Comparison of ENCODE assay signal across 8 cellular contexts in the genomic region with DNA sequence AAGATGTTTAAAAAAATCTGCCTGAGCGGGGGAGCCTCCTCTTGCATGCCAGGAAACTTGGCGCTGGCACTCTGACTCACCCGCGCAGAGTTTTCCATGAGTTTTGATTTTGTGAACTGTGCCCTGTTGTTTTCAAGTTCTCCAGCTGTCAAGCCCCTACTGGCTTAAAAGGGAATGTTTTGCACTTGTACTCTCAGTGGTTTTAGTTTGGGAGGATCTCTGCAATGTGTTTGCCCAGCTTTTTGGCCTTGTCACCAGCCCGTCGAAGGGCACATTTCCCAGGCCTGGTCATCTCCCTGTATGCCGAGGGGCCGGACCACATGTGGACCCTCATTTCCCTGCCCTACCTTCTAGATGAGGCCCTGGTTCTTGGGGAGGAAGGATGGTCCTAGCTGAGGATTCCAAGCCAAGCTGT. TPM values are rescaled to one million over a fixed set of nuclear protein-coding genes. Genes with fewer than 3 reads are reported as not detected.
A peak's percentile ranks its signal among the peaks of the same experiment; 100 is the strongest.
DNase-seq lines count a peak whose midpoint lies in the region; ATAC-seq and TF ChIP-seq lines count a peak whose summit lies in the region.

No MANE protein-coding gene starts in this region.

- H3K9me3 Mint-ChIP-seq in WTC11 (no peaks in the 10 kb centered on the region), immature natural killer cell (no peaks in the 10 kb centered on the region)
- no peaks in the 10 kb centered on the region for H3K9me3 Mint-ChIP-seq in activated CD4-positive, alpha-beta T cell treated with anti-CD3 and anti-CD28 coated beads, Interleukin-2, amount 10 ng/mL, durations not matched to agents 7 days and 5 days

- intact Hi-C loops in left cardiac atrium (cut with DNase I): no loop called here

- POLR2A ChIA-PET in WTC11 (lab: Charles Lee): no interaction called here
- POLR2A ChIA-PET in activated CD4-positive, alpha-beta T cell treated with anti-CD3 and anti-CD28 coated beads, Interleukin-2, amount 10 ng/mL, durations not matched to agents 7 days and 5 days (lab: Charles Lee): no interaction called here

- no peaks in the 10 kb centered on the region for H3K27me3 Mint-ChIP-seq in WTC11 (ENCODE audit: low read depth)
- peaks cover 0 to 14% (median 9%) of the 10 kb centered on the region in 3 donors for H3K27me3 Mint-ChIP-seq in immature natural killer cell (ENCODE audit: low read depth in 3 of 3)
- H3K27me3 Mint-ChIP-seq in activated CD4-positive, alpha-beta T cell treated with anti-CD3 and anti-CD28 coated beads, Interleukin-2, amount 10 ng/mL, durations not matched to agents 7 days and 5 days: no peaks in the 10 kb centered on the region

- no peak for TF ChIP-seq CTCF in WTC11 (IDR thresholded peaks at IDR 0.05)

- no peaks in the 10 kb centered on the region for H3K27me3 ChIP-seq in stomach smooth muscle (ENCODE audit: control insufficient read depth in 1 of 2, insufficient read depth in 2 of 2, low read length in 2 of 2)

- H3K4me3 Mint-ChIP-seq in WTC11: no peak overlapping the region
- peak overlapping the region in 1 of 5 donors; percentile 17 for H3K4me3 Mint-ChIP-seq in immature natural killer cell
- no peak overlapping the region for H3K4me3 Mint-ChIP-seq in activated CD4-positive, alpha-beta T cell treated with anti-CD3 and anti-CD28 coated beads, Interleukin-2, amount 10 ng/mL, durations not matched to agents 7 days and 5 days

- H3K27ac ChIP-seq in stomach smooth muscle (ENCODE audit: low read length): peak overlapping the region; percentile 99

- peaks cover 26 to 29% of the 10 kb centered on the region in 2 donors for H3K36me3 ChIP-seq in stomach smooth muscle (ENCODE audit: control insufficient read depth in 2 of 2, insufficient read depth in 2 of 2, low read length in 2 of 2)

- H3K4me1 ChIP-seq in stomach smooth muscle (ENCODE audit: control insufficient read depth, insufficient read depth, low read length): peaks cover 85% of the 10 kb centered on the region

- peaks cover 3% of the 10 kb centered on the region; the same call in 1 of the 2 replicates for H3K4me1 Mint-ChIP-seq in WTC11
- H3K4me1 Mint-ChIP-seq in immature natural killer cell: peaks cover 20 to 28% of the 10 kb centered on the region in 2 donors
- no peaks in the 10 kb centered on the region for H3K4me1 Mint-ChIP-seq in activated CD4-positive, alpha-beta T cell treated with anti-CD3 and anti-CD28 coated beads, Interleukin-2, amount 10 ng/mL, durations not matched to agents 7 days and 5 days

- H3K9ac ChIP-seq in stomach smooth muscle (ENCODE audit: low read length in 2 of 2): peak overlapping the region; percentile 58 to 62

- ATAC-seq in WTC11 (peak; percentile 33), left cardiac atrium (peak; percentile 79 to 80)

- H3K27ac Mint-ChIP-seq in WTC11: peak overlapping the region; percentile 65; the same call in 1 of the 2 replicates
- H3K27ac Mint-ChIP-seq in immature natural killer cell: peak overlapping the region in 3 of 6 donors; percentile 40 to 68 (median 50)
- no peak overlapping the region for H3K27ac Mint-ChIP-seq in activated CD4-positive, alpha-beta T cell treated with anti-CD3 and anti-CD28 coated beads, Interleukin-2, amount 10 ng/mL, durations not matched to agents 7 days and 5 days

- no peaks in the 10 kb centered on the region for H3K36me3 Mint-ChIP-seq in WTC11
- H3K36me3 Mint-ChIP-seq in immature natural killer cell: no peaks in the 10 kb centered on the region
- no peaks in the 10 kb centered on the region for H3K36me3 Mint-ChIP-seq in activated CD4-positive, alpha-beta T cell treated with anti-CD3 and anti-CD28 coated beads, Interleukin-2, amount 10 ng/mL, durations not matched to agents 7 days and 5 days (ENCODE audit: low read depth)

- H3K9me3 ChIP-seq in stomach smooth muscle (ENCODE audit: control insufficient read depth in 2 of 2, low read length in 2 of 2): no peaks in the 10 kb centered on the region

- DNase-seq in HPDE6-E6E7 (ENCODE audit: extremely low spot score): peak; percentile 40
- peak; percentile 2 for DNase-seq in WTC11 (ENCODE audit: low spot score)
- DNase-seq in left cardiac atrium: no peak
- DNase-seq in immature natural killer cell: no peak
- no peak for DNase-seq in activated CD4-positive, alpha-beta T cell treated with anti-CD3 and anti-CD28 coated beads, Interleukin-2, amount 10 ng/mL, durations not matched to agents 7 days and 5 days
- no peak for DNase-seq in NCI-H774 (lab: John Stamatoyannopoulos, UW)
- no peak for DNase-seq in activated CD4-positive, CD25-positive, alpha-beta regulatory T cell (lab: John Stamatoyannopoulos, UW)

- CTCF ChIA-PET in WTC11 (lab: Charles Lee): interaction anchor here (0.9 to 3.2 kb wide), 6 partner anchors 10 to 130 kb away, joined by 3 to 14 read pairs (median 4); partner anchors contain the start of gene TPCN2
- CTCF ChIA-PET in activated CD4-positive, alpha-beta T cell treated with anti-CD3 and anti-CD28 coated beads, Interleukin-2, amount 10 ng/mL, durations not matched to agents 7 days and 5 days (lab: Charles Lee): no interaction called here

- peak overlapping the region in 1 of 2 donors; percentile 40 for H3K4me3 ChIP-seq in stomach smooth muscle (ENCODE audit: low read length in 2 of 2)

TF ChIP-seq in WTC11, 78 proteins besides CTCF, POLR2A, EP300 and RAD21 (continues in another document):
- TF ChIP-seq FOXP1 (CRISPR knock-in tag; IDR thresholded peaks at IDR 0.05; ENCODE audit: borderline replicate concordance): no peak
- TF ChIP-seq, protein P1, sequence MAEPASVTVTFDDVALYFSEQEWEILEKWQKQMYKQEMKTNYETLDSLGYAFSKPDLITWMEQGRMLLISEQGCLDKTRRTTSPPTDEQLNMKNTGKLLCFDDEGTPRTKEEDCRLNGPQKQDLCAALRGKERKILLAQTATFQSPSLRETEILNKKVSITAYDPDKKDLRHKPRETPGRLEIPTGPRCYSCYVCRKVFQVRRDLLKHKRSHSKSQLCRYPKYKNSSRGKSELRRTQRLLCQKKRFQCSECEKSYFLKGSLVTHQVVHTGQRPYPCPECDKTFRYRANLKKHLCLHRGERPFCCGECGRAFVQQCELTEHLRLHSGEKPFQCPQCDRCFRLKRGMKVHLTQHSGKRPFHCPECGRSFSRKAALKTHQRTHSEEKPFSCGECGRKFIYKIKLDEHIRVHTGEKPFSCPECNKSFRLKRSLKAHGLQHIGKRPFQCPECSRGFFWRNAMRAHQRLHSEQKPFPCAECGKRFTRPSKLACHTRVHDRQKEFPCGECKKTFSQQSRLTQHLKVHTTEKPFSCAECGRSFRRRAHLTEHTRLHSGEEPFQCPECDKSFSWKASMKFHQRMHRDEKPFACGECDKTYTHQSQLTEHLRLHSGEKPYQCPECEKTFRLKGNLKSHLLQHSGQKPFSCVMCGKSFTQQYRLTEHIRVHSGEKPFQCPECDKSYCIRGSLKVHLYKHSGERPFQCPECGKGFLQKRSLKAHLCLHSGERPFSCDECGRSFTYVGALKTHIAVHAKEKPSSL (CRISPR knock-in tag; conservative IDR thresholded peaks at IDR 0.05): no peak
- no peak for TF ChIP-seq ZNF138 (CRISPR knock-in tag; conservative IDR thresholded peaks at IDR 0.05)
- TF ChIP-seq KAT7 (CRISPR knock-in tag; IDR thresholded peaks at IDR 0.05; ENCODE audit: borderline replicate concordance): no peak
- TF ChIP-seq RELA (CRISPR knock-in tag; IDR thresholded peaks at IDR 0.05; ENCODE audit: borderline replicate concordance): no peak
- TF ChIP-seq JAZF1 (CRISPR knock-in tag; IDR thresholded peaks at IDR 0.05): no peak
- TF ChIP-seq, protein P2, sequence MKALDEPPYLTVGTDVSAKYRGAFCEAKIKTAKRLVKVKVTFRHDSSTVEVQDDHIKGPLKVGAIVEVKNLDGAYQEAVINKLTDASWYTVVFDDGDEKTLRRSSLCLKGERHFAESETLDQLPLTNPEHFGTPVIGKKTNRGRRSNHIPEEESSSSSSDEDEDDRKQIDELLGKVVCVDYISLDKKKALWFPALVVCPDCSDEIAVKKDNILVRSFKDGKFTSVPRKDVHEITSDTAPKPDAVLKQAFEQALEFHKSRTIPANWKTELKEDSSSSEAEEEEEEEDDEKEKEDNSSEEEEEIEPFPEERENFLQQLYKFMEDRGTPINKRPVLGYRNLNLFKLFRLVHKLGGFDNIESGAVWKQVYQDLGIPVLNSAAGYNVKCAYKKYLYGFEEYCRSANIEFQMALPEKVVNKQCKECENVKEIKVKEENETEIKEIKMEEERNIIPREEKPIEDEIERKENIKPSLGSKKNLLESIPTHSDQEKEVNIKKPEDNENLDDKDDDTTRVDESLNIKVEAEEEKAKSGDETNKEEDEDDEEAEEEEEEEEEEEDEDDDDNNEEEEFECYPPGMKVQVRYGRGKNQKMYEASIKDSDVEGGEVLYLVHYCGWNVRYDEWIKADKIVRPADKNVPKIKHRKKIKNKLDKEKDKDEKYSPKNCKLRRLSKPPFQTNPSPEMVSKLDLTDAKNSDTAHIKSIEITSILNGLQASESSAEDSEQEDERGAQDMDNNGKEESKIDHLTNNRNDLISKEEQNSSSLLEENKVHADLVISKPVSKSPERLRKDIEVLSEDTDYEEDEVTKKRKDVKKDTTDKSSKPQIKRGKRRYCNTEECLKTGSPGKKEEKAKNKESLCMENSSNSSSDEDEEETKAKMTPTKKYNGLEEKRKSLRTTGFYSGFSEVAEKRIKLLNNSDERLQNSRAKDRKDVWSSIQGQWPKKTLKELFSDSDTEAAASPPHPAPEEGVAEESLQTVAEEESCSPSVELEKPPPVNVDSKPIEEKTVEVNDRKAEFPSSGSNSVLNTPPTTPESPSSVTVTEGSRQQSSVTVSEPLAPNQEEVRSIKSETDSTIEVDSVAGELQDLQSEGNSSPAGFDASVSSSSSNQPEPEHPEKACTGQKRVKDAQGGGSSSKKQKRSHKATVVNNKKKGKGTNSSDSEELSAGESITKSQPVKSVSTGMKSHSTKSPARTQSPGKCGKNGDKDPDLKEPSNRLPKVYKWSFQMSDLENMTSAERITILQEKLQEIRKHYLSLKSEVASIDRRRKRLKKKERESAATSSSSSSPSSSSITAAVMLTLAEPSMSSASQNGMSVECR (CRISPR knock-in tag; IDR thresholded peaks at IDR 0.05; ENCODE audit: borderline replicate concordance): no peak
- no peak for TF ChIP-seq OVOL2 (CRISPR knock-in tag; IDR thresholded peaks at IDR 0.05; ENCODE audit: borderline replicate concordance)
- no peak for TF ChIP-seq MXD4 (CRISPR knock-in tag; IDR thresholded peaks at IDR 0.05; ENCODE audit: borderline replicate concordance)

RNA-seq across cellular contexts. Expression of gene MRGPRF, which starts 12.2 kb away (rescaled TPM):
- 3.8 to 6.5 TPM (median 5.5 TPM) in 3 replicates for total RNA-seq in WTC11 (2021)
- 10 to 100 TPM; 12.4 to 13.3 TPM for total RNA-seq in left cardiac atrium
- not detected for polyA plus RNA-seq in immature natural killer cell
- not detected for total RNA-seq in activated CD4-positive, alpha-beta T cell treated with anti-CD3 and anti-CD28 coated beads, Interleukin-2, amount 10 ng/mL, durations not matched to agents 7 days and 5 days

RNA-seq across cellular contexts. Expression of gene MRGPRD, which starts 20.1 kb away (rescaled TPM):
- total RNA-seq in WTC11 (2021): not detected in 3 replicates
- not detected for total RNA-seq in left cardiac atrium
- polyA plus RNA-seq in immature natural killer cell: not detected
- total RNA-seq in activated CD4-positive, alpha-beta T cell treated with anti-CD3 and anti-CD28 coated beads, Interleukin-2, amount 10 ng/mL, durations not matched to agents 7 days and 5 days: not detected

RNA-seq across cellular contexts. Expression of gene TPCN2, which starts 47.9 kb away (rescaled TPM):
- total RNA-seq in WTC11 (2021) (20.2 to 24.6 TPM (median 22.0 TPM) in 3 replicates), left cardiac atrium (1 to 10 TPM; 7.3 to 9.7 TPM)
- polyA plus RNA-seq in immature natural killer cell: 1 to 10 TPM; 4.8 to 7.0 (median 5.0) TPM
- total RNA-seq in activated CD4-positive, alpha-beta T cell treated with anti-CD3 and anti-CD28 coated beads, Interleukin-2, amount 10 ng/mL, durations not matched to agents 7 days and 5 days: 10 to 100 TPM; 18.0 to 22.1 TPM

Comparison
In these comparisons a context has a peak if more than half of its experiments do, and no peak if none do; other contexts are left out.
1. DNase-seq: peak in HPDE6-E6E7 (single experiment) and WTC11 (single experiment); none in left cardiac atrium (single experiment), immature natural killer cell (0 of 3), activated CD4-positive, alpha-beta T cell treated with anti-CD3 and anti-CD28 coated beads, Interleukin-2, amount 10 ng/mL, durations not matched to agents 7 days and 5 days (single experiment), NCI-H774 (single experiment) and activated CD4-positive, CD25-positive, alpha-beta regulatory T cell (0 of 4).